In the genomic region with DNA sequence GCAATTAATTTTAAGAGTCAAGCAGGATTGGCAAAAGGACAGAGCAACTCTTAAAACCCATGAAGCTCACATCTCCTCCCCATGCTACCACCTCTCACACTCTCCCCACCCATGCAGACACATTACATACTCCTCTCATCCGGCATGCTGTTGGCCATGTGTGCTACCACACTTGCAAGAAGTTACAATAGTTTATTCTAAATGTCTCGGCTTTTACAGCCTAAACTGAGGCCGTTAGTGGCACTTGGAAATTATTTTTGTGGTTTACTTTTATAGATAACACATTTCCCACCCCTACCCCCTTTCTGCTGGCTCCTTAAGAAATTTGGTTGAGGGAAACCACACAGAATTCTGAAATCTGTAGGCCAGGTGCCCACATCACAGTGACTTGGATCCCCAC, we compare ENCODE assay signal across 25 cellular contexts.
"Had no signal": no experiment of that assay in that cellular context is flagged by ENCODE, and none has a peak within 500 bp of the region (broad histone marks: within the 10 kb centered on the region; RNA-seq: fewer than 3 reads in every experiment).

No MANE protein-coding gene starts in this region.

- DNase-seq: dorsolateral prefrontal cortex; effector CD8-positive, alpha-beta T cell; endodermal cell; foreskin fibroblast; heart left ventricle; kidney; natural killer cell; occipital lobe; ovary; posterior cingulate gyrus; psoas muscle; right cardiac atrium; sigmoid colon; stimulated activated CD4-positive, alpha-beta T cell treated with anti-CD3 and anti-CD28 coated beads, Interleukin-2, amount 100 ng/mL, for 24 hours; stimulated activated CD4-positive, alpha-beta T cell treated with anti-CD3 and anti-CD28 coated beads, Interleukin-4, amount 100 ng/mL, for 24 hours; stimulated activated naive CD4-positive, alpha-beta T cell treated with Interleukin-2 at 50 U/mL for 16 hours; stomach; thyroid gland; trophoblast cell had no signal

- H3K36me3 ChIP-seq: gastroesophageal sphincter, heart left ventricle, ovary, sigmoid colon, stomach, thyroid gland had no signal

- H3K27ac Mint-ChIP-seq: endodermal cell; memory B cell; natural killer cell; stimulated activated effector memory CD8-positive, alpha-beta T cell treated with anti-CD3 and anti-CD28 coated beads, Interleukin-12 subunit alpha, Interleukin-12 subunit beta, amount 100 ng/mL, for 72 hours had no signal

- FAIRE-seq: kidney had no signal

- H3K4me3 ChIP-seq: dorsolateral prefrontal cortex, gastroesophageal sphincter, heart left ventricle, hepatocyte, lung, ovary, psoas muscle, sigmoid colon, stomach, thyroid gland had no signal

- H2AFZ ChIP-seq: hepatocyte had no signal

- H3K4me1 Mint-ChIP-seq: memory B cell; natural killer cell; stimulated activated effector memory CD8-positive, alpha-beta T cell treated with anti-CD3 and anti-CD28 coated beads, Interleukin-12 subunit alpha, Interleukin-12 subunit beta, amount 100 ng/mL, for 72 hours had no signal

- H3K4me3 Mint-ChIP-seq: endodermal cell; memory B cell; natural killer cell; stimulated activated effector memory CD8-positive, alpha-beta T cell treated with anti-CD3 and anti-CD28 coated beads, Interleukin-12 subunit alpha, Interleukin-12 subunit beta, amount 100 ng/mL, for 72 hours had no signal

- H3K4me1 ChIP-seq: gastroesophageal sphincter, heart left ventricle, psoas muscle, stomach, thyroid gland had no signal

- H3K79me2 ChIP-seq: hepatocyte had no signal

- H3K27ac ChIP-seq: dorsolateral prefrontal cortex, epithelial cell of prostate, gastroesophageal sphincter, heart left ventricle, hepatocyte, ovary, psoas muscle, sigmoid colon, stomach, thyroid gland had no signal

- H3K27me3 Mint-ChIP-seq: memory B cell had no signal

- H3K9me3 Mint-ChIP-seq: endodermal cell, memory B cell had no signal

- H3K27me3 ChIP-seq: dorsolateral prefrontal cortex, gastroesophageal sphincter, heart left ventricle, hepatocyte, ovary, sigmoid colon, stomach, thyroid gland had no signal

- H3K9me3 ChIP-seq: ovary, psoas muscle, thyroid gland had no signal

- H3K4me2 ChIP-seq: hepatocyte had no signal

- H3K36me3 Mint-ChIP-seq: memory B cell; natural killer cell; stimulated activated effector memory CD8-positive, alpha-beta T cell treated with anti-CD3 and anti-CD28 coated beads, Interleukin-12 subunit alpha, Interleukin-12 subunit beta, amount 100 ng/mL, for 72 hours had no signal
